Comparison of ENCODE assay signal across 1 cellular context in genomic region chr7:92178928-92179373, GRCh38.
TF ChIP-seq lines count a peak whose summit lies in the region.

LRRD1 (minus strand) TSS chr7:92179142; CDS start chr7:92165202, 13,940 bp downstream.

TF ChIP-seq in HEK293, 187 proteins besides CTCF, POLR2A, EP300 and RAD21 (continued from another document and continues in another):
- TF ChIP-seq, protein P1, sequence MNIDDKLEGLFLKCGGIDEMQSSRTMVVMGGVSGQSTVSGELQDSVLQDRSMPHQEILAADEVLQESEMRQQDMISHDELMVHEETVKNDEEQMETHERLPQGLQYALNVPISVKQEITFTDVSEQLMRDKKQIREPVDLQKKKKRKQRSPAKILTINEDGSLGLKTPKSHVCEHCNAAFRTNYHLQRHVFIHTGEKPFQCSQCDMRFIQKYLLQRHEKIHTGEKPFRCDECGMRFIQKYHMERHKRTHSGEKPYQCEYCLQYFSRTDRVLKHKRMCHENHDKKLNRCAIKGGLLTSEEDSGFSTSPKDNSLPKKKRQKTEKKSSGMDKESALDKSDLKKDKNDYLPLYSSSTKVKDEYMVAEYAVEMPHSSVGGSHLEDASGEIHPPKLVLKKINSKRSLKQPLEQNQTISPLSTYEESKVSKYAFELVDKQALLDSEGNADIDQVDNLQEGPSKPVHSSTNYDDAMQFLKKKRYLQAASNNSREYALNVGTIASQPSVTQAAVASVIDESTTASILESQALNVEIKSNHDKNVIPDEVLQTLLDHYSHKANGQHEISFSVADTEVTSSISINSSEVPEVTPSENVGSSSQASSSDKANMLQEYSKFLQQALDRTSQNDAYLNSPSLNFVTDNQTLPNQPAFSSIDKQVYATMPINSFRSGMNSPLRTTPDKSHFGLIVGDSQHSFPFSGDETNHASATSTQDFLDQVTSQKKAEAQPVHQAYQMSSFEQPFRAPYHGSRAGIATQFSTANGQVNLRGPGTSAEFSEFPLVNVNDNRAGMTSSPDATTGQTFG (tag by site-specific recombination; IDR thresholded peaks at IDR 0.05; ENCODE audit: borderline replicate concordance): no peak
- TF ChIP-seq, protein P2, sequence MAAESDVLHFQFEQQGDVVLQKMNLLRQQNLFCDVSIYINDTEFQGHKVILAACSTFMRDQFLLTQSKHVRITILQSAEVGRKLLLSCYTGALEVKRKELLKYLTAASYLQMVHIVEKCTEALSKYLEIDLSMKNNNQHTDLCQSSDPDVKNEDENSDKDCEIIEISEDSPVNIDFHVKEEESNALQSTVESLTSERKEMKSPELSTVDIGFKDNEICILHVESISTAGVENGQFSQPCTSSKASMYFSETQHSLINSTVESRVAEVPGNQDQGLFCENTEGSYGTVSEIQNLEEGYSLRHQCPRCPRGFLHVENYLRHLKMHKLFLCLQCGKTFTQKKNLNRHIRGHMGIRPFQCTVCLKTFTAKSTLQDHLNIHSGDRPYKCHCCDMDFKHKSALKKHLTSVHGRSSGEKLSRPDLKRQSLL (tag by site-specific recombination; IDR thresholded peaks at IDR 0.05): no peak
- TF ChIP-seq ZNF707 (tag by site-specific recombination; IDR thresholded peaks at IDR 0.05) (no peak), ZNF335 (tag by site-specific recombination; conservative IDR thresholded peaks at IDR 0.05) (peak; percentile 62; the same call in 1 of the 2 replicates), WT1 (tag by site-specific recombination; IDR thresholded peaks at IDR 0.05) (no peak), SP2 (tag by site-specific recombination; IDR thresholded peaks at IDR 0.05) (no peak), ZNF777 (tag by site-specific recombination; IDR thresholded peaks at IDR 0.05; ENCODE audit: borderline replicate concordance) (no peak), KLF1 (tag by site-specific recombination; IDR thresholded peaks at IDR 0.05) (peak; percentile 45), IKZF3 (tag by site-specific recombination; IDR thresholded peaks at IDR 0.05) (no peak), TCF7L2 (IDR thresholded peaks at IDR 0.05; ENCODE audit: borderline replicate concordance, low read depth, low read length) (no peak), KLF8 (tag by site-specific recombination; IDR thresholded peaks at IDR 0.05) (peak; percentile 78), PATZ1 (tag by site-specific recombination; IDR thresholded peaks at IDR 0.05) (no peak), ZNF561 (tag by site-specific recombination; IDR thresholded peaks at IDR 0.05; ENCODE audit: borderline replicate concordance) (peak; percentile 74; the same call in 1 of the 2 replicates), SCRT2 (tag by site-specific recombination; IDR thresholded peaks at IDR 0.05) (peak; percentile 94), SP3 (tag by site-specific recombination; IDR thresholded peaks at IDR 0.05) (peak; percentile 20; the same call in 1 of the 2 replicates), ZNF121 (tag by site-specific recombination; IDR thresholded peaks at IDR 0.05) (no peak), PRDM4 (tag by site-specific recombination; IDR thresholded peaks at IDR 0.05) (no peak), SCRT1 (tag by site-specific recombination; IDR thresholded peaks at IDR 0.05; ENCODE audit: borderline replicate concordance) (peak; percentile 68; the same call in 1 of the 2 replicates), GLIS2 (tag by site-specific recombination; IDR thresholded peaks at IDR 0.05) (peak; percentile 66), ZFP69B (tag by site-specific recombination; IDR thresholded peaks at IDR 0.05) (no peak), ZNF501 (tag by site-specific recombination; IDR thresholded peaks at IDR 0.05) (peak; percentile 52; the same call in 1 of the 2 replicates), ZNF660 (tag by site-specific recombination; IDR thresholded peaks at IDR 0.05) (0 out of 2 replicates have a peak, but pooled peaks have one; percentile 17), ZNF747 (tag by site-specific recombination; IDR thresholded peaks at IDR 0.05) (no peak), ZNF239 (tag by site-specific recombination; IDR thresholded peaks at IDR 0.05) (no peak), ZNF324 (tag by site-specific recombination; IDR thresholded peaks at IDR 0.05) (0 out of 2 replicates have a peak, but pooled peaks have one; percentile 23), ZNF544 (tag by site-specific recombination; IDR thresholded peaks at IDR 0.05) (no peak), HIC1 (tag by site-specific recombination; IDR thresholded peaks at IDR 0.05) (no peak), ZNF140 (tag by site-specific recombination; IDR thresholded peaks at IDR 0.05) (no peak), ZEB2 (tag by site-specific recombination; IDR thresholded peaks at IDR 0.05) (peak; percentile 91), ZNF174 (tag by site-specific recombination; IDR thresholded peaks at IDR 0.05) (no peak), ZNF23 (tag by site-specific recombination; IDR thresholded peaks at IDR 0.05; ENCODE audit: borderline replicate concordance) (no peak), ZSCAN30 (tag by site-specific recombination; IDR thresholded peaks at IDR 0.05) (peak; percentile 53), KLF16 (tag by site-specific recombination; IDR thresholded peaks at IDR 0.05) (no peak), ZNF416 (tag by site-specific recombination; IDR thresholded peaks at IDR 0.05) (no peak), ZIC2 (tag by site-specific recombination; IDR thresholded peaks at IDR 0.05) (0 out of 2 replicates have a peak, but pooled peaks have one; percentile 30), ZBTB7A (tag by site-specific recombination; IDR thresholded peaks at IDR 0.05; ENCODE audit: low read depth) (no peak), ZNF274 (IDR thresholded peaks at IDR 0.05; ENCODE audit: low read length) (no peak), ZNF274 (tag by site-specific recombination; IDR thresholded peaks at IDR 0.05; ENCODE audit: borderline replicate concordance) (no peak), ZNF596 (tag by site-specific recombination; IDR thresholded peaks at IDR 0.05) (no peak), ZNF600 (tag by site-specific recombination; IDR thresholded peaks at IDR 0.05) (no peak; the same call in 1 of the 2 replicates), ZNF768 (tag by site-specific recombination; IDR thresholded peaks at IDR 0.05) (peak; percentile 5; the same call in 1 of the 2 replicates), ZNF138 (tag by site-specific recombination; IDR thresholded peaks at IDR 0.05; ENCODE audit: borderline replicate concordance) (no peak), ZNF2 (tag by site-specific recombination; IDR thresholded peaks at IDR 0.05) (peak; percentile 54; the same call in 1 of the 2 replicates), GLIS1 (tag by site-specific recombination; IDR thresholded peaks at IDR 0.05) (peak; percentile 90), ZNF510 (tag by site-specific recombination; IDR thresholded peaks at IDR 0.05; ENCODE audit: insufficient replicate concordance) (no peak), ZNF654 (tag by site-specific recombination; IDR thresholded peaks at IDR 0.05; ENCODE audit: low read depth) (peak; percentile 48), ZBTB8A (tag by site-specific recombination; IDR thresholded peaks at IDR 0.05) (0 out of 2 replicates have a peak, but pooled peaks have one; percentile 37)
- TF ChIP-seq, protein P3, sequence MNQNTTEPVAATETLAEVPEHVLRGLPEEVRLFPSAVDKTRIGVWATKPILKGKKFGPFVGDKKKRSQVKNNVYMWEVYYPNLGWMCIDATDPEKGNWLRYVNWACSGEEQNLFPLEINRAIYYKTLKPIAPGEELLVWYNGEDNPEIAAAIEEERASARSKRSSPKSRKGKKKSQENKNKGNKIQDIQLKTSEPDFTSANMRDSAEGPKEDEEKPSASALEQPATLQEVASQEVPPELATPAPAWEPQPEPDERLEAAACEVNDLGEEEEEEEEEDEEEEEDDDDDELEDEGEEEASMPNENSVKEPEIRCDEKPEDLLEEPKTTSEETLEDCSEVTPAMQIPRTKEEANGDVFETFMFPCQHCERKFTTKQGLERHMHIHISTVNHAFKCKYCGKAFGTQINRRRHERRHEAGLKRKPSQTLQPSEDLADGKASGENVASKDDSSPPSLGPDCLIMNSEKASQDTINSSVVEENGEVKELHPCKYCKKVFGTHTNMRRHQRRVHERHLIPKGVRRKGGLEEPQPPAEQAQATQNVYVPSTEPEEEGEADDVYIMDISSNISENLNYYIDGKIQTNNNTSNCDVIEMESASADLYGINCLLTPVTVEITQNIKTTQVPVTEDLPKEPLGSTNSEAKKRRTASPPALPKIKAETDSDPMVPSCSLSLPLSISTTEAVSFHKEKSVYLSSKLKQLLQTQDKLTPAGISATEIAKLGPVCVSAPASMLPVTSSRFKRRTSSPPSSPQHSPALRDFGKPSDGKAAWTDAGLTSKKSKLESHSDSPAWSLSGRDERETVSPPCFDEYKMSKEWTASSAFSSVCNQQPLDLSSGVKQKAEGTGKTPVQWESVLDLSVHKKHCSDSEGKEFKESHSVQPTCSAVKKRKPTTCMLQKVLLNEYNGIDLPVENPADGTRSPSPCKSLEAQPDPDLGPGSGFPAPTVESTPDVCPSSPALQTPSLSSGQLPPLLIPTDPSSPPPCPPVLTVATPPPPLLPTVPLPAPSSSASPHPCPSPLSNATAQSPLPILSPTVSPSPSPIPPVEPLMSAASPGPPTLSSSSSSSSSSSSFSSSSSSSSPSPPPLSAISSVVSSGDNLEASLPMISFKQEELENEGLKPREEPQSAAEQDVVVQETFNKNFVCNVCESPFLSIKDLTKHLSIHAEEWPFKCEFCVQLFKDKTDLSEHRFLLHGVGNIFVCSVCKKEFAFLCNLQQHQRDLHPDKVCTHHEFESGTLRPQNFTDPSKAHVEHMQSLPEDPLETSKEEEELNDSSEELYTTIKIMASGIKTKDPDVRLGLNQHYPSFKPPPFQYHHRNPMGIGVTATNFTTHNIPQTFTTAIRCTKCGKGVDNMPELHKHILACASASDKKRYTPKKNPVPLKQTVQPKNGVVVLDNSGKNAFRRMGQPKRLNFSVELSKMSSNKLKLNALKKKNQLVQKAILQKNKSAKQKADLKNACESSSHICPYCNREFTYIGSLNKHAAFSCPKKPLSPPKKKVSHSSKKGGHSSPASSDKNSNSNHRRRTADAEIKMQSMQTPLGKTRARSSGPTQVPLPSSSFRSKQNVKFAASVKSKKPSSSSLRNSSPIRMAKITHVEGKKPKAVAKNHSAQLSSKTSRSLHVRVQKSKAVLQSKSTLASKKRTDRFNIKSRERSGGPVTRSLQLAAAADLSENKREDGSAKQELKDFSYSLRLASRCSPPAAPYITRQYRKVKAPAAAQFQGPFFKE (tag by site-specific recombination; IDR thresholded peaks at IDR 0.05; ENCODE audit: borderline replicate concordance): no peak
- TF ChIP-seq, protein P4, sequence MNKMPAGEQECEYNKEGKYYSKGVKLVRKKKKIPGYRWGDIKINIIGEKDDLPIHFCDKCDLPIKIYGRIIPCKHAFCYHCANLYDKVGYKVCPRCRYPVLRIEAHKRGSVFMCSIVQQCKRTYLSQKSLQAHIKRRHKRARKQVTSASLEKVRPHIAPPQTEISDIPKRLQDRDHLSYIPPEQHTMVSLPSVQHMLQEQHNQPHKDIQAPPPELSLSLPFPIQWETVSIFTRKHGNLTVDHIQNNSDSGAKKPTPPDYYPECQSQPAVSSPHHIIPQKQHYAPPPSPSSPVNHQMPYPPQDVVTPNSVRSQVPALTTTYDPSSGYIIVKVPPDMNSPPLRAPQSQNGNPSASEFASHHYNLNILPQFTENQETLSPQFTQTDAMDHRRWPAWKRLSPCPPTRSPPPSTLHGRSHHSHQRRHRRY (tag by site-specific recombination; IDR thresholded peaks at IDR 0.05): no peak
